In genomic region chr6:56688521-56688920, GRCh38 we compare ENCODE assay signal across 15 cellular contexts. TPM values are rescaled to one million over a fixed set of nuclear protein-coding genes. Genes with fewer than 3 reads are reported as not detected.
A peak's percentile ranks its signal among the peaks of the same experiment; 100 is the strongest.
DNase-seq lines count a peak whose midpoint lies in the region; ATAC-seq, FAIRE-seq and TF ChIP-seq lines count a peak whose summit lies in the region.
"Had no signal": no experiment of that assay in that cellular context is flagged by ENCODE, and none has a peak within 500 bp of the region (broad histone marks: within the 10 kb centered on the region; RNA-seq: fewer than 3 reads in every experiment).

No MANE protein-coding gene starts in this region.

- no peak overlapping the region for H3K4me3 ChIP-seq in A549
- peak overlapping the region; percentile 59 to 72 for H3K4me3 ChIP-seq in mucosa of rectum (ENCODE audit: low read length in 2 of 2)
- no peak overlapping the region for H3K4me3 ChIP-seq in HAP-1
- no peak overlapping the region for H3K4me3 ChIP-seq in effector memory CD4-positive, alpha-beta T cell (ENCODE audit: insufficient read depth, low read depth, low read length, poor library complexity, severe bottlenecking)
- H3K4me3 ChIP-seq in neural progenitor cell, result no peak overlapping the region

- H3K27ac Mint-ChIP-seq in endothelial cell (ENCODE audit: unreplicated experiment) (peak overlapping the region; percentile 28), neural progenitor cell (no peak overlapping the region)
- H3K27ac Mint-ChIP-seq: activated B cell treated with CpG ODN at 0.5 μM for 24 hours, immature natural killer cell had no signal

- ATAC-seq in A549 (no peak), HG03469 (IDR thresholded peaks at IDR 0.05; ENCODE audit: unreplicated experiment) (no peak)
- ATAC-seq: gastroesophageal sphincter had no signal

- H3K27ac ChIP-seq in A549 (peak overlapping the region in 1 of 2 experiments; percentile 61; a peak in 3 of 6 replicates), mucosa of rectum (ENCODE audit: low read depth in 2 of 2, low read length in 2 of 2) (peak overlapping the region in 1 of 2 donors; percentile 90), neural progenitor cell (no peak overlapping the region)
- H3K27ac ChIP-seq in effector memory CD4-positive, alpha-beta T cell (ENCODE audit: insufficient read depth, low read length, poor library complexity, severe bottlenecking), result no peak overlapping the region

- H3F3A ChIP-seq in neural progenitor cell (ENCODE audit: low read depth), result peaks cover 5% of the 10 kb centered on the region

- TF ChIP-seq EP300 in A549 (IDR thresholded peaks at IDR 0.05), result no peak

- DNase-seq in A549 (ENCODE audit: low read depth in 1 of 2, low spot score in 1 of 2) (no peak), M059J (ENCODE audit: low read depth) (peak; percentile 40), endothelial cell (ENCODE audit: low spot score) (no peak), HAP-1 (ENCODE audit: low spot score in 2 of 2) (no peak), neural progenitor cell (ENCODE audit: low spot score) (no peak)
- DNase-seq in effector memory CD4-positive, alpha-beta T cell, result no peak
- DNase-seq: activated B cell treated with CpG ODN at 0.5 μM for 24 hours, immature natural killer cell, NCI-H1930, NCI-H510A treated with DMSO at 0.1 percent for 48 hours, posterior cingulate gyrus, SW 1271 had no signal

- H3K9me3 Mint-ChIP-seq in endothelial cell (ENCODE audit: unreplicated experiment), result no peaks in the 10 kb centered on the region
- no peaks in the 10 kb centered on the region for H3K9me3 Mint-ChIP-seq in neural progenitor cell
- H3K9me3 Mint-ChIP-seq: activated B cell treated with CpG ODN at 0.5 μM for 24 hours, immature natural killer cell had no signal

- CTCF ChIA-PET in A549 (lab: Yijun Ruan, JAX), result interaction anchor here (1.0 to 1.5 kb wide), 5 partner anchors 10 to 21 kb away, joined by 3 to 8 read pairs (median 3); no protein-coding TSS in a partner anchor

- H3K9me3 ChIP-seq in A549 (no peaks in the 10 kb centered on the region), mucosa of rectum (ENCODE audit: control insufficient read depth in 2 of 2, low read length in 2 of 2) (no peaks in the 10 kb centered on the region), HAP-1 (no peaks in the 10 kb centered on the region), neural progenitor cell (ENCODE audit: low read depth) (no peaks in the 10 kb centered on the region)
- no peaks in the 10 kb centered on the region for H3K9me3 ChIP-seq in effector memory CD4-positive, alpha-beta T cell (ENCODE audit: control insufficient read depth, low read length)
- H3K9me3 ChIP-seq: gastroesophageal sphincter had no signal

- H3K79me2 ChIP-seq in neural progenitor cell (ENCODE audit: low read depth), result peaks cover 41% of the 10 kb centered on the region

- no peak overlapping the region for H2AFZ ChIP-seq in neural progenitor cell (replicated peaks)

- TF ChIP-seq RAD21 in A549 (conservative IDR thresholded peaks at IDR 0.05 in 1 of 2, IDR thresholded peaks at IDR 0.05 in 1 of 2), result no peak

- in situ Hi-C loops in HAP-1 (cut with MboI; ENCODE audit: low sequenced_read_pairs), result no loop called here

- no peaks in the 10 kb centered on the region for H3K27me3 ChIP-seq in mucosa of rectum (ENCODE audit: control insufficient read depth in 2 of 2, insufficient read depth in 2 of 2, low read length in 2 of 2)
- H3K27me3 ChIP-seq in HAP-1 (ENCODE audit: low read depth), result no peaks in the 10 kb centered on the region
- H3K27me3 ChIP-seq in effector memory CD4-positive, alpha-beta T cell (replicated peaks; ENCODE audit: control insufficient read depth, insufficient read depth, low read length, poor library complexity, severe bottlenecking), result no peaks in the 10 kb centered on the region
- no peaks in the 10 kb centered on the region for H3K27me3 ChIP-seq in neural progenitor cell
- H3K27me3 ChIP-seq: gastroesophageal sphincter had no signal

- POLR2A ChIA-PET in A549 (lab: Yijun Ruan, JAX), result no interaction called here

- peak overlapping the region in 1 of 2 donors; percentile 63 for H3K9ac ChIP-seq in mucosa of rectum (ENCODE audit: low read depth in 1 of 2, low read length in 2 of 2)
- H3K9ac ChIP-seq in neural progenitor cell, result no peak overlapping the region

- WGBS in A549 (ENCODE audit: missing lambda C conversion rate), result 42% methylated on average over 2 of the region's 2 CpGs

- peak overlapping the region; percentile 79 for H3K4me2 ChIP-seq in A549
- no peak overlapping the region for H3K4me2 ChIP-seq in neural progenitor cell

- no peak for FAIRE-seq in A549 (lab: Jason Lieb, UNC)

- no peak for TF ChIP-seq CTCF in A549 (IDR thresholded peaks at IDR 0.05)
- no peak for TF ChIP-seq CTCF in endothelial cell (IDR thresholded peaks at IDR 0.05; ENCODE audit: unreplicated experiment)
- no peak for TF ChIP-seq CTCF in neural progenitor cell (IDR thresholded peaks at IDR 0.05)

- peaks cover 62% of the 10 kb centered on the region for H4K20me1 ChIP-seq in neural progenitor cell (ENCODE audit: low read depth)

- H3K36me3 Mint-ChIP-seq in endothelial cell (ENCODE audit: low read depth, unreplicated experiment) (peaks cover 10% of the 10 kb centered on the region), neural progenitor cell (peaks cover 5% of the 10 kb centered on the region)
- H3K36me3 Mint-ChIP-seq: immature natural killer cell had no signal

- no peak for TF ChIP-seq POLR2A in A549 (IDR thresholded peaks at IDR 0.05; ENCODE audit: low read length)

- H3K4me1 Mint-ChIP-seq in endothelial cell (ENCODE audit: unreplicated experiment), result peaks cover 13% of the 10 kb centered on the region
- H3K4me1 Mint-ChIP-seq in neural progenitor cell, result peaks cover 10% of the 10 kb centered on the region
- H3K4me1 Mint-ChIP-seq: activated B cell treated with CpG ODN at 0.5 μM for 24 hours, immature natural killer cell had no signal

- H3K36me3 ChIP-seq in mucosa of rectum (ENCODE audit: control insufficient read depth in 2 of 2, insufficient read depth in 2 of 2, low read length in 2 of 2) (no peaks in the 10 kb centered on the region), HAP-1 (replicated peaks) (no peaks in the 10 kb centered on the region), neural progenitor cell (no peaks in the 10 kb centered on the region)
- no peaks in the 10 kb centered on the region for H3K36me3 ChIP-seq in effector memory CD4-positive, alpha-beta T cell (ENCODE audit: control insufficient read depth, insufficient read depth, low read length)
- H3K36me3 ChIP-seq: gastroesophageal sphincter had no signal

- H3K27me3 Mint-ChIP-seq in endothelial cell (ENCODE audit: unreplicated experiment) (no peaks in the 10 kb centered on the region), neural progenitor cell (ENCODE audit: insufficient read depth, low read depth) (no peaks in the 10 kb centered on the region)
- H3K27me3 Mint-ChIP-seq: activated B cell treated with CpG ODN at 0.5 μM for 24 hours had no signal

- H3K4me1 ChIP-seq in A549 (peaks cover 76% of the 10 kb centered on the region), mucosa of rectum (ENCODE audit: control insufficient read depth in 2 of 2, insufficient read depth in 2 of 2, low read length in 2 of 2) (peaks cover 4 to 37% of the 10 kb centered on the region in 2 donors), HAP-1 (peaks cover 31% of the 10 kb centered on the region), neural progenitor cell (peaks cover 6% of the 10 kb centered on the region)
- no peaks in the 10 kb centered on the region for H3K4me1 ChIP-seq in effector memory CD4-positive, alpha-beta T cell (ENCODE audit: control insufficient read depth, insufficient read depth, low read length, poor library complexity, severe bottlenecking)

- H3K4me3 Mint-ChIP-seq in endothelial cell (ENCODE audit: unreplicated experiment), result no peak overlapping the region
- no peak overlapping the region for H3K4me3 Mint-ChIP-seq in neural progenitor cell
- H3K4me3 Mint-ChIP-seq: activated B cell treated with CpG ODN at 0.5 μM for 24 hours, immature natural killer cell had no signal

TF ChIP-seq in A549, 52 proteins besides CTCF, POLR2A, EP300 and RAD21:
- TF ChIP-seq NR3C1 (IDR thresholded peaks at IDR 0.05), result no peak
- no peak for TF ChIP-seq HOXB13 (CRISPR knock-in tag; IDR thresholded peaks at IDR 0.05; ENCODE audit: low read depth)
- TF ChIP-seq PHF8 (IDR thresholded peaks at IDR 0.05; ENCODE audit: borderline replicate concordance, low read depth), result no peak
TF ChIP-seq in A549: peak in this region for 0.

RNA-seq across cellular contexts. Expression of gene DST, which starts 45.8 kb away (rescaled TPM):
- 99.0 and 124 TPM in 2 replicates for polyA plus RNA-seq in A549 (2011; rRNA removed)
- polyA plus RNA-seq in A549 (2012; cell fraction: cytosol; rRNA removed), result 11.2 and 12.7 TPM in 2 replicates
- 75.3 and 145 TPM in 2 replicates for polyA plus RNA-seq in A549 (2012; cell fraction: nucleus; rRNA removed)
- 32.4 to 41.6 TPM (median 37.5 TPM) in 3 replicates for polyA plus RNA-seq in A549 (2017; fragmentation: RNase III; extraction: RNeasy Plus Mini Kit Qiagen cat#74134 plus additional on column Dnase treatment)
- polyA minus RNA-seq in A549 (2011; rRNA and poly(A)+ RNA removed), result 217 and 226 TPM in 2 replicates
- 136 and 179 TPM in 2 replicates for total RNA-seq in M059J (2014; rRNA removed; shearing (Covaris generic))
- 284 TPM for total RNA-seq in endothelial cell (ENCODE audit: unreplicated experiment)
- total RNA-seq in neural progenitor cell (ENCODE audit: low replicate concordance), result 225 and 259 TPM in 2 replicates

Comparison
In these comparisons a context has a peak if more than half of its experiments do, and no peak if none do; other contexts are left out.
1. H3K4me3 ChIP-seq: peak in mucosa of rectum (2 of 2); none in A549 (single experiment), HAP-1 (single experiment), effector memory CD4-positive, alpha-beta T cell (single experiment) and neural progenitor cell (single experiment).